In the genomic region with DNA sequence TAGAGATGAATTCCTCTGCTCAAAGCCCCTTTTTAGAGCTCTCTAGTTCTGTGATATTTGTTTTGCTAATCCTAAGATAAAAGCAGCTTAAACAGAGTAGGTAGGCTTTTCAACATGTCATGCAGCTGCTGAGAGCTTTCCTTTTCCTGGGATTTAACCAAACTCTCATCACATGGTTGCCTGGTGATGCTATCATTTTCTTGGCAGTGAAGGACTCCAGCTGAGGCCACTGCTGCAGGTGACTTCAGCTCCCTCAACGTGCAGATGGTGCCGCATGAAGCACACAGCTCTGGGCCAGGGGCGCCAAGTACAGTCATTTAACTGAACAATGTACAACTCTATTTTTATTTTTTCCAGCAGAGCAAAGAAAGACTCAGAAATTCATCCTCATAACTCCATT, we compare ENCODE assay signal across 10 cellular contexts. TPM values are rescaled to one million over a fixed set of nuclear protein-coding genes. Genes with fewer than 3 reads are reported as not detected.
A peak's percentile ranks its signal among the peaks of the same experiment; 100 is the strongest.
DNase-seq lines count a peak whose midpoint lies in the region; ATAC-seq and TF ChIP-seq lines count a peak whose summit lies in the region.
"Had no signal": no experiment of that assay in that cellular context is flagged by ENCODE, and none has a peak within 500 bp of the region (broad histone marks: within the 10 kb centered on the region; RNA-seq: fewer than 3 reads in every experiment).

No MANE protein-coding gene starts in this region.

- TF ChIP-seq POLR2A in esophagus squamous epithelium (IDR thresholded peaks at IDR 0.05): no peak

- no peaks in the 10 kb centered on the region for H3K9me3 ChIP-seq in esophagus squamous epithelium

- WGBS in esophagus squamous epithelium, 2 donors: 58 to 69% methylated on average over 2 to 3 of the region's 3 CpGs

- H3K27ac Mint-ChIP-seq in effector memory CD8-positive, alpha-beta T cell: peak overlapping the region; percentile 59 to 69

- H3K36me3 Mint-ChIP-seq in effector memory CD8-positive, alpha-beta T cell (ENCODE audit: insufficient read depth): peaks cover 80% of the 10 kb centered on the region

- intact Hi-C loops in esophagus squamous epithelium (cut with DNase I): no loop called here

- no peak overlapping the region for H3K27ac ChIP-seq in esophagus squamous epithelium

- H3K27me3 Mint-ChIP-seq in effector memory CD8-positive, alpha-beta T cell: no peaks in the 10 kb centered on the region

- peak; percentile 6 for DNase-seq in NCI-H2107 treated with DMSO at 0.1 percent for 48 hours (lab: John Stamatoyannopoulos, UW; ENCODE audit: unreplicated experiment)
- DNase-seq in NCI-H2107 (lab: John Stamatoyannopoulos, UW): no peak
- DNase-seq in NCI-H2029 (lab: John Stamatoyannopoulos, UW): peak; percentile 82
- no peak for DNase-seq in effector memory CD8-positive, alpha-beta T cell
- peak; percentile 54 for DNase-seq in retinal pigment epithelial cell (ENCODE audit: low read depth)
- no peak for DNase-seq in esophagus squamous epithelium (lab: John Stamatoyannopoulos, UW)
- DNase-seq in putamen (ENCODE audit: low spot score): no peak
- DNase-seq: kidney had no signal

- no peaks in the 10 kb centered on the region for H3K27me3 ChIP-seq in esophagus squamous epithelium

- TF ChIP-seq CTCF in retinal pigment epithelial cell (conservative IDR thresholded peaks at IDR 0.05; ENCODE audit: low read depth, low read length) (no peak), esophagus squamous epithelium (IDR thresholded peaks at IDR 0.05) (no peak)

- peaks cover 8 to 86% (median 44%) of the 10 kb centered on the region in 3 donors for H3K36me3 ChIP-seq in esophagus squamous epithelium

- H3K9me3 Mint-ChIP-seq in effector memory CD8-positive, alpha-beta T cell: no peaks in the 10 kb centered on the region

- H3K4me1 ChIP-seq in esophagus squamous epithelium: peaks cover 0 to 19% (median 0%) of the 10 kb centered on the region in 3 donors

- ATAC-seq in effector memory CD8-positive, alpha-beta T cell (replicated peaks): no peak
- no peak for ATAC-seq in HG03108 (IDR thresholded peaks at IDR 0.05; ENCODE audit: unreplicated experiment)
- ATAC-seq: K562 had no signal

- H3K4me3 ChIP-seq in retinal pigment epithelial cell (ENCODE audit: low read length) (no peak overlapping the region), esophagus squamous epithelium (no peak overlapping the region)
- H3K4me3 ChIP-seq: K562 had no signal

- H3K4me1 Mint-ChIP-seq in effector memory CD8-positive, alpha-beta T cell (ENCODE audit: low read depth in 2 of 2): peaks cover 3% of the 10 kb centered on the region in 2 donors

- no peak overlapping the region for H3K4me3 Mint-ChIP-seq in effector memory CD8-positive, alpha-beta T cell

RNA-seq across cellular contexts. Expression of gene SECISBP2, which starts 42.2 kb away (rescaled TPM):
- 10 to 100 TPM; 23.1 to 50.9 (median 27.7) TPM for total RNA-seq in esophagus squamous epithelium

RNA-seq across cellular contexts. Expression of gene CKS2, which starts 49.5 kb away (rescaled TPM):
- total RNA-seq in esophagus squamous epithelium: 10 to 100 TPM; 17.9 to 93.5 (median 57.6) TPM

Comparison
In these comparisons a context has a peak if more than half of its experiments do, and no peak if none do; other contexts are left out.
1. DNase-seq: peak in NCI-H2107 treated with DMSO at 0.1 percent for 48 hours (single experiment), NCI-H2029 (single experiment) and retinal pigment epithelial cell (single experiment); none in NCI-H2107 (single experiment), effector memory CD8-positive, alpha-beta T cell (0 of 3), esophagus squamous epithelium (single experiment) and putamen (single experiment).